Comparison of ENCODE assay signal across 8 cellular contexts in the genomic region with DNA sequence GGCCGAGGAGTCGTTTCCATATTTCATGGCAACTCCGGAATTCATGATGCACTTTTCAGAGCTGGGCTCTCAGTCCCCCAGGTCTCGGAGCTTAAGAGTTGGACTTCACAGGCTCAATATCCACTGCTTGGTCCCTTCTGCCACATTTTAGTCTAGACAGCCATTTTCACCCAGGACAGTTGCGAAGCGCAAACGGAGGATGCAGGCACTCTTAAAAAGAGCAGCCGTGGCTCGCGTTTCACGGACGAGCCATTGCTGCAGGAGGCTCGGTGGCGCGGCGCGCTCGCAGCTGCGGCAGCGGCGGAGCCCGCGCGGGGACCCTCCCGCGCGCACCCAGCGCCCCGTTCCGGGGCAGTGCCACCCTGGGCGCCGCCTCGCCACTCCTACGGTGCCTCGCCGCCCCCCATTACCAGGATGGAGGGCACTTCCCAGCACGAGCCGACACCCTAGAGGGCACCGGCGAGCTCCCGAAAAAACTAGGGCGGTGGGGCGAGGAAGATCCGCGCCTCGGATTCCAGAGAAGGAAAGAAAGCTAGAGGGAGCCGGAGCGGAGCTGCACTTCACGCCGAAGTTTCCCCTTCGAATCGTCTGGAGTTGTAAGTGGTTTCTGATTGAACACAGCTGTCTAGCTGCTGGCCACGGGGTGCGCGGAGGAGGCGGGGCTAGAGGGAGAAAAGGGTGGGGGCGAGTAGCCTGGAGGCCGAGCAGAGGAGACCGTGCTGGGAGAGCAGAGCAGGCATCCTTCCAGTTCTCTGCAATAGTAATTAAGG.
DNase-seq lines count a peak whose midpoint lies in the region; ATAC-seq and TF ChIP-seq lines count a peak whose summit lies in the region.

No MANE protein-coding gene starts in this region.

- H3K9me3 ChIP-seq in endocrine pancreas (ENCODE audit: control insufficient read depth, low read length): no peaks in the 10 kb centered on the region

- H3K23ac ChIP-seq in mesendoderm (ENCODE audit: low read length): peak overlapping the region; percentile 49

- peak overlapping the region; percentile 95 for H2BK120ac ChIP-seq in mesendoderm (ENCODE audit: low read depth, low read length)

- H3K79me1 ChIP-seq in mesendoderm (ENCODE audit: low read length): peaks cover 3% of the 10 kb centered on the region

- H2BK15ac ChIP-seq in mesendoderm (replicated peaks; ENCODE audit: low read depth): no peak overlapping the region

- TF ChIP-seq POLR2A in GM18526 (IDR thresholded peaks at IDR 0.05; ENCODE audit: extremely low read depth, insufficient read length): peak; percentile 62

- no peaks in the 10 kb centered on the region for H3K27me3 ChIP-seq in endocrine pancreas (ENCODE audit: control insufficient read depth, insufficient read depth, low read length)
- no peaks in the 10 kb centered on the region for H3K27me3 ChIP-seq in mesendoderm (ENCODE audit: insufficient read depth, low read length, poor library complexity)

- peak overlapping the region; percentile 82 for H4K8ac ChIP-seq in mesendoderm (ENCODE audit: low read depth, low read length)

- peak overlapping the region; percentile 95 for H3K56ac ChIP-seq in mesendoderm (ENCODE audit: low read length)

- peak overlapping the region; percentile 95 for H3K4ac ChIP-seq in mesendoderm (ENCODE audit: low read depth, low read length)

- peak; percentile 97 for ATAC-seq in HG03045 (IDR thresholded peaks at IDR 0.05; ENCODE audit: unreplicated experiment)

- peak overlapping the region; percentile 96 for H3K4me3 ChIP-seq in endocrine pancreas (ENCODE audit: control insufficient read depth, insufficient read depth, low read length)
- H3K4me3 ChIP-seq in mesendoderm (ENCODE audit: low read length): peak overlapping the region; percentile 91

- no CpG with 5 or more reads among the region's 59 CpGs for WGBS in mesendoderm (ENCODE audit: extremely low coverage, insufficient coverage, low lambda C conversion rate)

- H2BK5ac ChIP-seq in mesendoderm (ENCODE audit: low read length): peak overlapping the region; percentile 64

- no peaks in the 10 kb centered on the region for H3K36me3 ChIP-seq in endocrine pancreas (ENCODE audit: control insufficient read depth, insufficient read depth, low read length)
- H3K36me3 ChIP-seq in mesendoderm (ENCODE audit: control insufficient read depth, insufficient read depth, low read length): no peaks in the 10 kb centered on the region

- DNase-seq in NCI-H526 treated with DMSO at 0.1 percent for 48 hours (lab: John Stamatoyannopoulos, UW): peak; percentile 29
- peak; percentile 43 to 57 (median 44) for DNase-seq in activated CD8-positive, alpha-beta memory T cell treated with anti-CD3 and anti-CD28 coated beads for 48 hours (ENCODE audit: low read depth in 2 of 3, low spot score in 2 of 3)
- peak; percentile 93 for DNase-seq in mesendoderm
- peak; percentile 26 for DNase-seq in stimulated activated CD8-positive, alpha-beta memory T cell treated with anti-CD3 and anti-CD28 coated beads, Interleukin-12 subunit alpha, Interleukin-12 subunit beta, amount 100 ng/mL, for 24 hours (ENCODE audit: extremely low read depth)

- H3K4me2 ChIP-seq in mesendoderm (ENCODE audit: low read length): peak overlapping the region; percentile 58

- peak; percentile 17; the same call in 1 of the 2 replicates for TF ChIP-seq CTCF in 22Rv1 (IDR thresholded peaks at IDR 0.05)

- H3K79me2 ChIP-seq in mesendoderm (ENCODE audit: control insufficient read depth, insufficient read depth, low read length): peaks cover 43% of the 10 kb centered on the region

- H3K18ac ChIP-seq in mesendoderm (ENCODE audit: low read length): peak overlapping the region; percentile 99

- H3K9ac ChIP-seq in endocrine pancreas (ENCODE audit: control insufficient read depth, insufficient read depth, low read length) (peak overlapping the region; percentile 88), mesendoderm (ENCODE audit: low read length) (peak overlapping the region; percentile 91)

- H2AK5ac ChIP-seq in mesendoderm (ENCODE audit: low read length): no peak overlapping the region

- H3K4me1 ChIP-seq in endocrine pancreas (ENCODE audit: control insufficient read depth, insufficient read depth, low read length) (no peaks in the 10 kb centered on the region), mesendoderm (ENCODE audit: control insufficient read depth, low read depth, low read length) (peaks cover 24% of the 10 kb centered on the region)

- H4K5ac ChIP-seq in mesendoderm (ENCODE audit: low read length): no peak overlapping the region

- H3K27ac ChIP-seq in 22Rv1 (no peak overlapping the region), mesendoderm (ENCODE audit: low read depth, low read length) (peak overlapping the region; percentile 67)

Comparison
In these comparisons a context has a peak if more than half of its experiments do, and no peak if none do; other contexts are left out.
1. DNase-seq: peak in every context shown above with its lines; median percentile 93 in mesendoderm; 44 in activated CD8-positive, alpha-beta memory T cell treated with anti-CD3 and anti-CD28 coated beads for 48 hours; 29 in NCI-H526 treated with DMSO at 0.1 percent for 48 hours; 26 in stimulated activated CD8-positive, alpha-beta memory T cell treated with anti-CD3 and anti-CD28 coated beads, Interleukin-12 subunit alpha, Interleukin-12 subunit beta, amount 100 ng/mL, for 24 hours.